ENCODE assay signal across 10 cellular contexts in genomic region chr1:43566382-43567035, GRCh38. TPM values are rescaled to one million over a fixed set of nuclear protein-coding genes. Genes with fewer than 3 reads are reported as not detected.
DNase-seq lines count a peak whose midpoint lies in the region; ATAC-seq and TF ChIP-seq lines count a peak whose summit lies in the region.
"Had no signal": no experiment of that assay in that cellular context is flagged by ENCODE, and none has a peak within 500 bp of the region (broad histone marks: within the 10 kb centered on the region; RNA-seq: fewer than 3 reads in every experiment).

No MANE protein-coding gene starts in this region.

- no peak overlapping the region for H3K4me3 ChIP-seq in CD8-positive, alpha-beta T cell (ENCODE audit: low read depth, low read length)
- H3K4me3 ChIP-seq in dorsolateral prefrontal cortex (peak overlapping the region in 54 of 59 donors; percentile 36 to 77 (median 62)), psoas muscle (peak overlapping the region; percentile 69)

- H3K4me1 Mint-ChIP-seq in CD8-positive, alpha-beta T cell (ENCODE audit: low read depth), result peaks cover 2% of the 10 kb centered on the region
- peaks cover 19% of the 10 kb centered on the region for H3K4me1 Mint-ChIP-seq in endothelial cell (ENCODE audit: unreplicated experiment)

- H3K27ac Mint-ChIP-seq in CD8-positive, alpha-beta T cell, result no peak overlapping the region
- no peak overlapping the region for H3K27ac Mint-ChIP-seq in endothelial cell (ENCODE audit: unreplicated experiment)
- H3K27ac Mint-ChIP-seq: stimulated activated naive B cell treated with anti-CD40 and anti-IgM and Interleukin-4, amounts not matched to agents 10 μg/mL and 1 μg/mL and 100 μg/mL, for 72 hours had no signal

- no peaks in the 10 kb centered on the region for H3K36me3 ChIP-seq in CD8-positive, alpha-beta T cell (ENCODE audit: insufficient read depth, low read length)
- H3K36me3 ChIP-seq in psoas muscle (ENCODE audit: insufficient read depth in 1 of 2, low read depth in 1 of 2), result no peaks in the 10 kb centered on the region

- H3K9me3 Mint-ChIP-seq in CD8-positive, alpha-beta T cell, result no peaks in the 10 kb centered on the region
- H3K9me3 Mint-ChIP-seq in endothelial cell (ENCODE audit: unreplicated experiment), result no peaks in the 10 kb centered on the region
- H3K9me3 Mint-ChIP-seq: IgD-negative memory B cell; stimulated activated naive B cell treated with anti-CD40 and anti-IgM and Interleukin-4, amounts not matched to agents 10 μg/mL and 1 μg/mL and 100 μg/mL, for 72 hours had no signal

- peaks cover 6% of the 10 kb centered on the region for H3K4me1 ChIP-seq in CD8-positive, alpha-beta T cell (ENCODE audit: insufficient read depth, low read length)
- peaks cover 3% of the 10 kb centered on the region for H3K4me1 ChIP-seq in psoas muscle

- no peaks in the 10 kb centered on the region for H3K9me3 ChIP-seq in CD8-positive, alpha-beta T cell (ENCODE audit: low read length)
- no peaks in the 10 kb centered on the region for H3K9me3 ChIP-seq in psoas muscle

- H3K36me3 Mint-ChIP-seq in CD8-positive, alpha-beta T cell, result no peaks in the 10 kb centered on the region
- peaks cover 8% of the 10 kb centered on the region for H3K36me3 Mint-ChIP-seq in endothelial cell (ENCODE audit: low read depth, unreplicated experiment)
- H3K36me3 Mint-ChIP-seq: stimulated activated naive B cell treated with anti-CD40 and anti-IgM and Interleukin-4, amounts not matched to agents 10 μg/mL and 1 μg/mL and 100 μg/mL, for 72 hours had no signal

- 44 to 62% (median 46%) methylated on average over 16 of the region's 16 CpGs for WGBS in psoas muscle, 3 donors

- intact Hi-C loops in CD8-positive, alpha-beta T cell (cut with DNase I, micrococcal nuclease), result no loop called here
- intact Hi-C loops in dorsolateral prefrontal cortex (cut with DNase I) (loop anchor here (5.0 kb wide), 1 partner anchor 34 kb away; the partner anchor contains the start of gene PTPRF (in 2 of the 2)), psoas muscle (cut with DNase I) (no loop called here)

- no peak for DNase-seq in CD8-positive, alpha-beta T cell
- DNase-seq in RWPE1 (ENCODE audit: low spot score) (no peak), dorsolateral prefrontal cortex (peak in 3 of 10 donors; percentile 30 to 70 (median 54)), psoas muscle (no peak), SIG-M5 treated with dmso at 0.1 percent for 504 hours (lab: John Stamatoyannopoulos, UW; ENCODE audit: unreplicated experiment) (no peak), kidney glomerular epithelial cell (lab: John Stamatoyannopoulos, UW) (no peak), endothelial cell (ENCODE audit: low spot score) (no peak)
- DNase-seq: effector CD8-positive, alpha-beta T cell; stimulated activated naive B cell treated with anti-CD40 and anti-IgM and Interleukin-4, amounts not matched to agents 10 μg/mL and 1 μg/mL and 100 μg/mL, for 72 hours had no signal

- peak overlapping the region; percentile 67 for H3K4me3 Mint-ChIP-seq in CD8-positive, alpha-beta T cell
- no peak overlapping the region for H3K4me3 Mint-ChIP-seq in endothelial cell (ENCODE audit: unreplicated experiment)

- no peak for TF ChIP-seq CTCF in CD8-positive, alpha-beta T cell (IDR thresholded peaks at IDR 0.05)
- TF ChIP-seq CTCF in RWPE1 (conservative IDR thresholded peaks at IDR 0.05; ENCODE audit: low read depth) (no peak), dorsolateral prefrontal cortex (IDR thresholded peaks at IDR 0.05 in 54 of 56, conservative IDR thresholded peaks at IDR 0.05 in 2 of 56; ENCODE audit: low read depth in 1 of 56, partially characterized antibody in 56 of 56) (no peak), psoas muscle (IDR thresholded peaks at IDR 0.05) (no peak), endothelial cell (IDR thresholded peaks at IDR 0.05; ENCODE audit: unreplicated experiment) (no peak)

- ATAC-seq in CD8-positive, alpha-beta T cell, result no peak
- peak in 2 of 4 donors; percentile 30 to 33 for ATAC-seq in psoas muscle

- no peaks in the 10 kb centered on the region for H3K27me3 ChIP-seq in CD8-positive, alpha-beta T cell (ENCODE audit: insufficient read depth, low read length)
- H3K27me3 ChIP-seq in dorsolateral prefrontal cortex (no peaks in the 10 kb centered on the region), psoas muscle (ENCODE audit: insufficient read depth in 3 of 3, low read length in 2 of 3) (peaks cover 0 to 4% (median 2%) of the 10 kb centered on the region in 3 donors)

- peaks cover 12% of the 10 kb centered on the region for H3K27me3 Mint-ChIP-seq in CD8-positive, alpha-beta T cell (ENCODE audit: low read depth)
- peaks cover 12% of the 10 kb centered on the region for H3K27me3 Mint-ChIP-seq in endothelial cell (ENCODE audit: unreplicated experiment)

- POLR2A ChIA-PET in CD8-positive, alpha-beta T cell (lab: Charles Lee), result no interaction called here
- POLR2A ChIA-PET in RWPE1 (lab: Yijun Ruan, JAX; ENCODE audit: low non-redundant PET), result no interaction called here

- CTCF ChIA-PET in CD8-positive, alpha-beta T cell (lab: Charles Lee), result no interaction called here
- CTCF ChIA-PET in RWPE1 (lab: Yijun Ruan, JAX), result interaction anchor here (0.6 kb wide), 1 partner anchor 140 kb away, joined by 4 read pairs; no protein-coding TSS in a partner anchor

- H3K27ac ChIP-seq in CD8-positive, alpha-beta T cell (ENCODE audit: low read depth, low read length), result no peak overlapping the region
- H3K27ac ChIP-seq in RWPE1 (peak overlapping the region; percentile 76), dorsolateral prefrontal cortex (peak overlapping the region in 54 of 59 donors; percentile 7 to 90 (median 82)), psoas muscle (no peak overlapping the region)

RNA-seq across cellular contexts. Expression of gene PTPRF, which starts 35.8 kb away (rescaled TPM):
- total RNA-seq in CD8-positive, alpha-beta T cell, result under 1 TPM in 1 of 2 experiments, not detected in 1; 0.11 TPM
- total RNA-seq in dorsolateral prefrontal cortex (100 to 1,000 TPM; 123 to 271 (median 184) TPM), psoas muscle (1 to 10 TPM; 1.9 to 8.9 (median 3.8) TPM), endothelial cell (ENCODE audit: unreplicated experiment) (145 TPM)
- polyA plus RNA-seq in psoas muscle, result 1 to 10 TPM in 1 of 3 donors, under 1 TPM in 2; 0.65 to 1.3 (median 0.93) TPM
- polyA plus RNA-seq: IgD-negative memory B cell had no signal

Comparison
In these comparisons a context has a peak if more than half of its experiments do, and no peak if none do; other contexts are left out.
1. H3K27ac ChIP-seq: peak in RWPE1 (single experiment) and dorsolateral prefrontal cortex (54 of 59); none in CD8-positive, alpha-beta T cell (single experiment) and psoas muscle (single experiment).
2. RNA of gene PTPRF, which starts 35.8 kb away (total RNA-seq): 123 to 271 TPM in dorsolateral prefrontal cortex and 145 TPM in endothelial cell (single experiment); 1.9 to 8.9 TPM in psoas muscle and 0.11 TPM in CD8-positive, alpha-beta T cell; every median in the first group is over 10 times any median in the second.
3. intact Hi-C loops: an anchor here in dorsolateral prefrontal cortex (5.0 kb wide); none called in CD8-positive, alpha-beta T cell and psoas muscle.